Comparison of ENCODE assay signal across 4 cellular contexts in the genomic region with DNA sequence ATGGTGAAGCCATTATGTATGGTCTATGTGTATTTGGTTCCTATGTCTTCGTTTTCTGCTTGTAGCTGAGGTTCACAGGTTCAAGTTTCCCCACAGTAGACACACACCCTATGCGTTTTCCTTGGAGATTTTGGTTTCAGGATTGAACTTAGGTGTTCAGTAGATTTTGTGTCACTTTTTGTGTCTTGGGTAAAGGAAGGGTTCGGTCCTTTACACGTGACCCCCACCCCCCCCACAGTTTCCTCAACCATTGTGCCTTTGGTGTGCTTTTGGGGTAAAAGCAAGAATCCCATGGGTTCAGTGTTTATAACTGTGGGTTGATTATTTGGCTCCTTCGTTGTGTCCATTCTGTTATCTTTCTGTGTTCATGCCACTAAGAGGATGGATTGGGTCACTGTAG. TPM values are rescaled to one million over a fixed set of nuclear protein-coding genes. Genes with fewer than 3 reads are reported as not detected.
"Had no signal": no experiment of that assay in that cellular context is flagged by ENCODE, and none has a peak within 500 bp of the region (broad histone marks: within the 10 kb centered on the region; RNA-seq: fewer than 3 reads in every experiment).

No MANE protein-coding gene starts in this region.

RNA-seq across cellular contexts. Expression of gene POTEH, which starts 24.3 kb away (rescaled TPM):
- total RNA-seq: GM23338, H1, H9, HT-29 had no signal
